1 cellular context compared by ENCODE assay signal in the genomic region with DNA sequence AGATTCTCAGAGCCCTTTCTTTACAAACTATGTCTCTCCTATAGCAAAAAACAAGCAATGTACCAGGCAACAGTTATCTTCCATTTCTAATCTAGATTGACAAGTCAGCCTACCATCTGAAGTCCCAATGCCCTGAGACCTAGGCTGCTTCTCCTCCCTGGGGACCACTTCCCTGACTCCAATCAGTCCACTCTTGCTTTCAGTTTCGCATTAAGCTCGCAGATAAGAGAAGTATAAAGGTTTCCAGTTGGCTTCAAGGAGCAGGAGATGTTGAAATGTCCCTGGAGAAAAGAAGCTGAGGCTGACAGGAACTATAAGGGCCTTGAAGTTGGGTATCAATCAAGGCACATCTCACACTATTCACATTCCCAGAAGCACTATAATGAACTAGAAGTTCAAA.
TF ChIP-seq lines count a peak whose summit lies in the region.

No MANE protein-coding gene starts in this region.

TF ChIP-seq in K562, 482 proteins besides CTCF, POLR2A, EP300 and RAD21 (continued from another document):
- TF ChIP-seq CEBPB (tag; IDR thresholded peaks at IDR 0.05) (peak; percentile 38; the same call in 1 of the 2 replicates), ZNF24 (IDR thresholded peaks at IDR 0.05) (no peak), NR2F6 (CRISPR knock-in tag; IDR thresholded peaks at IDR 0.05) (no peak), ZNF764 (CRISPR knock-in tag; IDR thresholded peaks at IDR 0.05; ENCODE audit: low read depth) (no peak), ZNF584 (CRISPR knock-in tag; IDR thresholded peaks at IDR 0.05; ENCODE audit: low read depth) (no peak), ZFPM2 (CRISPR knock-in tag; IDR thresholded peaks at IDR 0.05) (no peak), GTF2F1 (IDR thresholded peaks at IDR 0.05; ENCODE audit: low read depth, low read length) (no peak)
- TF ChIP-seq, protein P1, sequence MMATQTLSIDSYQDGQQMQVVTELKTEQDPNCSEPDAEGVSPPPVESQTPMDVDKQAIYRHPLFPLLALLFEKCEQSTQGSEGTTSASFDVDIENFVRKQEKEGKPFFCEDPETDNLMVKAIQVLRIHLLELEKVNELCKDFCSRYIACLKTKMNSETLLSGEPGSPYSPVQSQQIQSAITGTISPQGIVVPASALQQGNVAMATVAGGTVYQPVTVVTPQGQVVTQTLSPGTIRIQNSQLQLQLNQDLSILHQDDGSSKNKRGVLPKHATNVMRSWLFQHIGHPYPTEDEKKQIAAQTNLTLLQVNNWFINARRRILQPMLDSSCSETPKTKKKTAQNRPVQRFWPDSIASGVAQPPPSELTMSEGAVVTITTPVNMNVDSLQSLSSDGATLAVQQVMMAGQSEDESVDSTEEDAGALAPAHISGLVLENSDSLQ (IDR thresholded peaks at IDR 0.05): peak; percentile 59
- TF ChIP-seq, protein P2, sequence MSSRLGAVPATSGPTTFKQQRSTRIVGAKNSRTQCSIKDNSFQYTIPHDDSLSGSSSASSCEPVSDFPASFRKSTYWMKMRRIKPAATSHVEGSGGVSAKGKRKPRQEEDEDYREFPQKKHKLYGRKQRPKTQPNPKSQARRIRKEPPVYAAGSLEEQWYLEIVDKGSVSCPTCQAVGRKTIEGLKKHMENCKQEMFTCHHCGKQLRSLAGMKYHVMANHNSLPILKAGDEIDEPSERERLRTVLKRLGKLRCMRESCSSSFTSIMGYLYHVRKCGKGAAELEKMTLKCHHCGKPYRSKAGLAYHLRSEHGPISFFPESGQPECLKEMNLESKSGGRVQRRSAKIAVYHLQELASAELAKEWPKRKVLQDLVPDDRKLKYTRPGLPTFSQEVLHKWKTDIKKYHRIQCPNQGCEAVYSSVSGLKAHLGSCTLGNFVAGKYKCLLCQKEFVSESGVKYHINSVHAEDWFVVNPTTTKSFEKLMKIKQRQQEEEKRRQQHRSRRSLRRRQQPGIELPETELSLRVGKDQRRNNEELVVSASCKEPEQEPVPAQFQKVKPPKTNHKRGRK (tag; IDR thresholded peaks at IDR 0.05): no peak
